Comparison of ENCODE assay signal across 14 cellular contexts in the genomic region with DNA sequence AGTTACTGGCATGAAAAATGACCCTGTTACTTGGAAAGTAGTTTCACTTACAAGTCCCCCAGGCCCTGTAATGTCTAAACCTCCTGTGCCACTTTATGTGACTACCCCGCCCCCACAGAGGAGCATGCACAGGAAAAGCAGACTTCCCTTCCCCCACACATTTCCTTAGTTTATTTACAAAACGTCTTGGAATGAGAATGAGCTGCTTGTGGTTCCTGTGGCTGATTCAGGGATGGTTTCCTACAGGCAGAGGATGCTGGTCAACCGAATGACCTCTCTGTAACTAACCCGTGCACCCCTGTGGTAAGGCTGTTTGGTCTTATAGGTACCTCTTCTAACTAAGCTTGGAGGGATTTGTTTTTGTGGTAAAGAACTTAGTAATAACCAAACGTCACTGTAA. TPM values are rescaled to one million over a fixed set of nuclear protein-coding genes. Genes with fewer than 3 reads are reported as not detected.
DNase-seq lines count a peak whose midpoint lies in the region; ATAC-seq and TF ChIP-seq lines count a peak whose summit lies in the region.
"Had no signal": no experiment of that assay in that cellular context is flagged by ENCODE, and none has a peak within 500 bp of the region (broad histone marks: within the 10 kb centered on the region; RNA-seq: fewer than 3 reads in every experiment).

No MANE protein-coding gene starts in this region.

- H3K36me3 ChIP-seq in ACC112 (ENCODE audit: insufficient read depth, low read length) = no peaks in the 10 kb centered on the region

- no peaks in the 10 kb centered on the region for H3K36me3 Mint-ChIP-seq in naive thymus-derived CD8-positive, alpha-beta T cell
- H3K36me3 Mint-ChIP-seq: activated naive CD8-positive, alpha-beta T cell treated with anti-CD3 and anti-CD28 coated beads, Interleukin-2, amount 10 ng/mL, durations not matched to agents 7 days and 5 days; CD4-positive, CD25-positive, alpha-beta regulatory T cell; naive B cell had no signal

- no peak overlapping the region for H3K27ac Mint-ChIP-seq in naive thymus-derived CD8-positive, alpha-beta T cell
- H3K27ac Mint-ChIP-seq: activated naive CD8-positive, alpha-beta T cell treated with anti-CD3 and anti-CD28 coated beads, Interleukin-2, amount 10 ng/mL, durations not matched to agents 7 days and 5 days; CD4-positive, CD25-positive, alpha-beta regulatory T cell; naive B cell had no signal

- peak overlapping the region; percentile 31 for H2AFZ ChIP-seq in ACC112 (ENCODE audit: low read length, unreplicated experiment)

- no peaks in the 10 kb centered on the region for H3K4me1 Mint-ChIP-seq in naive thymus-derived CD8-positive, alpha-beta T cell
- H3K4me1 Mint-ChIP-seq: CD4-positive, CD25-positive, alpha-beta regulatory T cell; naive B cell had no signal

- DNase-seq in HFF-Myc (ENCODE audit: extremely low read depth, low read depth) = peak; percentile 81
- peak; percentile 95 for DNase-seq in astrocyte of the spinal cord (ENCODE audit: low read depth, low spot score)
- peak; percentile 84 for DNase-seq in kidney tubule cell (ENCODE audit: low spot score)
- no peak for DNase-seq in GOT3 (lab: John Stamatoyannopoulos, UW)
- no peak for DNase-seq in NCI-H510A (lab: John Stamatoyannopoulos, UW)
- no peak for DNase-seq in naive thymus-derived CD8-positive, alpha-beta T cell
- DNase-seq: activated naive CD8-positive, alpha-beta T cell treated with anti-CD3 and anti-CD28 coated beads, Interleukin-2, amount 10 ng/mL, durations not matched to agents 7 days and 5 days; CD4-positive, CD25-positive, alpha-beta regulatory T cell; naive B cell; NCI-H1436; OCI-M1 had no signal

- peaks cover 8 to 41% (median 9%) of the 10 kb centered on the region in 5 donors for H3K27me3 Mint-ChIP-seq in naive thymus-derived CD8-positive, alpha-beta T cell

- H3K4me3 ChIP-seq in ACC112 (ENCODE audit: low read depth, low read length) = no peak overlapping the region
- H3K4me3 ChIP-seq in HFF-Myc (replicated peaks; ENCODE audit: low read depth, low read length) = no peak overlapping the region
- no peak overlapping the region for H3K4me3 ChIP-seq in astrocyte of the spinal cord (ENCODE audit: low read depth, low read length)

- H3K27me3 ChIP-seq in ACC112 (ENCODE audit: insufficient read depth, low read length) = no peaks in the 10 kb centered on the region

- peaks cover 22% of the 10 kb centered on the region for H3K4me1 ChIP-seq in ACC112 (ENCODE audit: control insufficient read depth, insufficient read depth, low read length, unreplicated experiment)

- in situ Hi-C loops in astrocyte of the spinal cord (cut with HindIII; ENCODE audit: low sequenced_read_pairs) = no loop called here

- H3K27ac ChIP-seq in ACC112 (ENCODE audit: low read depth, low read length) = no peak overlapping the region

- no peaks in the 10 kb centered on the region for H3K9me3 Mint-ChIP-seq in naive thymus-derived CD8-positive, alpha-beta T cell
- H3K9me3 Mint-ChIP-seq: activated naive CD8-positive, alpha-beta T cell treated with anti-CD3 and anti-CD28 coated beads, Interleukin-2, amount 10 ng/mL, durations not matched to agents 7 days and 5 days; naive B cell had no signal

- no peaks in the 10 kb centered on the region for H3K79me2 ChIP-seq in ACC112 (ENCODE audit: control insufficient read depth, insufficient read depth, low read length, unreplicated experiment)

- ATAC-seq in GM18519 (IDR thresholded peaks at IDR 0.05; ENCODE audit: low FRiP score, unreplicated experiment) = no peak
- ATAC-seq in naive thymus-derived CD8-positive, alpha-beta T cell = no peak
- ATAC-seq: activated CD4-positive, CD25-positive, alpha-beta regulatory T cell treated with anti-CD3 and anti-CD28 coated beads, Interleukin-2, amount 50 U/mL, for 24 hours had no signal

- H3K4me3 Mint-ChIP-seq in naive thymus-derived CD8-positive, alpha-beta T cell = no peak overlapping the region
- H3K4me3 Mint-ChIP-seq: activated naive CD8-positive, alpha-beta T cell treated with anti-CD3 and anti-CD28 coated beads, Interleukin-2, amount 10 ng/mL, durations not matched to agents 7 days and 5 days; CD4-positive, CD25-positive, alpha-beta regulatory T cell; naive B cell had no signal

- TF ChIP-seq CTCF in HFF-Myc (IDR thresholded peaks at IDR 0.05; ENCODE audit: low read depth, low read length, missing control alignments) (no peak), astrocyte of the spinal cord (IDR thresholded peaks at IDR 0.05; ENCODE audit: low read depth, low read length) (no peak)

- POLR2A ChIA-PET in naive thymus-derived CD8-positive, alpha-beta T cell (lab: Charles Lee) = no interaction called here

RNA-seq across cellular contexts. Expression of gene RSPO3, which starts 28.5 kb away (rescaled TPM):
- not detected for total RNA-seq in naive thymus-derived CD8-positive, alpha-beta T cell
- not detected for polyA plus RNA-seq in naive thymus-derived CD8-positive, alpha-beta T cell
- total RNA-seq: activated naive CD8-positive, alpha-beta T cell treated with anti-CD3 and anti-CD28 coated beads, Interleukin-2, amount 10 ng/mL, durations not matched to agents 7 days and 5 days; CD4-positive, CD25-positive, alpha-beta regulatory T cell had no signal
- polyA plus RNA-seq: CD4-positive, CD25-positive, alpha-beta regulatory T cell had no signal

Comparison
In these comparisons a context has a peak if more than half of its experiments do, and no peak if none do; other contexts are left out.
1. DNase-seq: peak in HFF-Myc (single experiment), astrocyte of the spinal cord (single experiment) and kidney tubule cell (single experiment); none in GOT3 (single experiment), NCI-H510A (single experiment) and naive thymus-derived CD8-positive, alpha-beta T cell (0 of 10).